ENCODE assay signal across 8 cellular contexts in genomic region chr1:52554756-52555155, GRCh38. TPM values are rescaled to one million over a fixed set of nuclear protein-coding genes. Genes with fewer than 3 reads are reported as not detected.
DNase-seq lines count a peak whose midpoint lies in the region; ATAC-seq and TF ChIP-seq lines count a peak whose summit lies in the region.

No MANE protein-coding gene starts in this region.

- DNase-seq in T-helper 17 cell (no peak), immature natural killer cell (no peak), LoVo (ENCODE audit: low spot score) (no peak), HUDEP-2 (lab: John Stamatoyannopoulos, UW; ENCODE audit: unreplicated experiment in 76 of 76) (no peak), mesenteric fat pad (ENCODE audit: low spot score) (no peak), SKM-1 (lab: John Stamatoyannopoulos, UW; ENCODE audit: unreplicated experiment) (no peak)

- no peak for ATAC-seq in T-helper 17 cell

- H3K4me3 ChIP-seq in BLaER1 treated with 17β-estradiol and CSF1 and Interleukin-3, amounts not matched to agents 10 nM and 100 nM, result peak overlapping the region in 7 of 10 experiments; percentile 85 to 99 (median 94); a peak in 12 of 20 replicates
- H3K4me3 ChIP-seq in HEK293 (ENCODE audit: low read depth, low read length), result no peak overlapping the region

- H3K9ac ChIP-seq in BLaER1 treated with 17β-estradiol and CSF1 and Interleukin-3, amounts not matched to agents 10 nM and 100 nM, result peak overlapping the region; percentile 91 to 99 (median 98); a peak in 19 of 22 replicates

- no peaks in the 10 kb centered on the region for H3K27me3 ChIP-seq in BLaER1 treated with 17β-estradiol and CSF1 and Interleukin-3, amounts not matched to agents 10 nM and 100 nM

- peaks cover 0 to 4% (median 0%) of the 10 kb centered on the region in 11 experiments; a peak in 1 of 22 replicates for H3K36me3 ChIP-seq in BLaER1 treated with 17β-estradiol and CSF1 and Interleukin-3, amounts not matched to agents 10 nM and 100 nM
- no peaks in the 10 kb centered on the region for H3K36me3 ChIP-seq in HEK293 (ENCODE audit: control insufficient read depth in 2 of 2, insufficient read depth in 1 of 2, low read length in 2 of 2)

- H3K27ac ChIP-seq in BLaER1 treated with 17β-estradiol and CSF1 and Interleukin-3, amounts not matched to agents 10 nM and 100 nM, result peak overlapping the region in 9 of 11 experiments; percentile 93 to 99 (median 98); a peak in 16 of 22 replicates
- no peak overlapping the region for H3K27ac ChIP-seq in HEK293 (ENCODE audit: extremely low read depth, low read depth, low read length)

- peaks cover 0 to 30% (median 16%) of the 10 kb centered on the region in 11 experiments; a peak in 17 of 22 replicates for H4K20me1 ChIP-seq in BLaER1 treated with 17β-estradiol and CSF1 and Interleukin-3, amounts not matched to agents 10 nM and 100 nM

- H3K4me2 ChIP-seq in BLaER1 treated with 17β-estradiol and CSF1 and Interleukin-3, amounts not matched to agents 10 nM and 100 nM, result peak overlapping the region; percentile 82 to 96 (median 89); a peak in 21 of 22 replicates

- H3K36me3 Mint-ChIP-seq in T-helper 17 cell (ENCODE audit: low read depth) (peaks cover 2% of the 10 kb centered on the region), immature natural killer cell (peaks cover 0 to 4% (median 0%) of the 10 kb centered on the region in 3 donors)

- TF ChIP-seq CTCF in HEK293 (tag by site-specific recombination; IDR thresholded peaks at IDR 0.05), result no peak

- H3K9me3 ChIP-seq in BLaER1 treated with 17β-estradiol and CSF1 and Interleukin-3, amounts not matched to agents 10 nM and 100 nM (replicated peaks in 1 of 11), result peaks cover 0 to 6% (median 0%) of the 10 kb centered on the region in 11 experiments; a peak in 4 of 22 replicates
- H3K9me3 ChIP-seq in HEK293 (ENCODE audit: control insufficient read depth, insufficient read depth, low read depth, low read length), result no peaks in the 10 kb centered on the region
- H3K9me3 ChIP-seq in T-helper 17 cell (ENCODE audit: control insufficient read depth, low read length, poor library complexity, severe bottlenecking), result no peaks in the 10 kb centered on the region

- H3K4me1 ChIP-seq in BLaER1 treated with 17β-estradiol and CSF1 and Interleukin-3, amounts not matched to agents 10 nM and 100 nM, result peaks cover 18 to 36% (median 24%) of the 10 kb centered on the region in 10 experiments
- H3K4me1 ChIP-seq in HEK293 (ENCODE audit: control insufficient read depth, insufficient read depth, low read length), result peaks cover 9% of the 10 kb centered on the region

- peaks cover 6% of the 10 kb centered on the region for H3K27me3 Mint-ChIP-seq in T-helper 17 cell
- peaks cover 0 to 3% (median 3%) of the 10 kb centered on the region in 3 donors for H3K27me3 Mint-ChIP-seq in immature natural killer cell (ENCODE audit: low read depth in 3 of 3)

- POLR2A ChIA-PET in HEK293 (lab: Yijun Ruan, JAX), result interaction anchor here (0.5 to 2.6 kb wide), 2 partner anchors 25 to 108 kb away, joined by 3 to 11 read pairs; no protein-coding TSS in a partner anchor

- CTCF ChIA-PET in HEK293 (lab: Yijun Ruan, JAX), result no interaction called here

- H3K4me3 Mint-ChIP-seq in T-helper 17 cell, result peak overlapping the region; percentile 50
- H3K4me3 Mint-ChIP-seq in immature natural killer cell, result peak overlapping the region in 4 of 5 donors; percentile 69 to 81 (median 74)

- H3K4me1 Mint-ChIP-seq in T-helper 17 cell (peaks cover 12% of the 10 kb centered on the region), immature natural killer cell (peaks cover 12 to 19% of the 10 kb centered on the region in 2 donors)

- H3K9me3 Mint-ChIP-seq in immature natural killer cell, result no peaks in the 10 kb centered on the region

- H3K27ac Mint-ChIP-seq in T-helper 17 cell, result peak overlapping the region; percentile 63
- peak overlapping the region; percentile 44 to 90 (median 82) for H3K27ac Mint-ChIP-seq in immature natural killer cell

TF ChIP-seq in HEK293, 187 proteins besides CTCF, POLR2A, EP300 and RAD21:
- TF ChIP-seq SCRT1 (tag by site-specific recombination; IDR thresholded peaks at IDR 0.05; ENCODE audit: borderline replicate concordance), result peak; percentile 65
- TF ChIP-seq SCRT2 (tag by site-specific recombination; IDR thresholded peaks at IDR 0.05), result peak; percentile 95
- TF ChIP-seq ZBTB48 (tag by site-specific recombination; IDR thresholded peaks at IDR 0.05), result no peak
- 0 out of 2 replicates have a peak, but pooled peaks have one; percentile 51 for TF ChIP-seq TRIM28 (IDR thresholded peaks at IDR 0.05; ENCODE audit: borderline replicate concordance, low read length)

RNA-seq across cellular contexts. Expression of gene TUT4, which starts 1.9 kb away (rescaled TPM):
- total RNA-seq in T-helper 17 cell, result 100 to 1,000 TPM; 125 to 136 TPM
- 10 to 100 TPM; 14.5 to 36.0 (median 23.0) TPM for polyA plus RNA-seq in immature natural killer cell
- 39.9 TPM for total RNA-seq in mesenteric fat pad

RNA-seq across cellular contexts. Expression of gene GPX7, which starts 47.4 kb away (rescaled TPM):
- 10 to 100 TPM; 13.4 to 13.9 TPM for total RNA-seq in T-helper 17 cell
- 10 to 100 TPM; 31.2 to 35.6 (median 31.9) TPM for polyA plus RNA-seq in immature natural killer cell
- 8.5 TPM for total RNA-seq in mesenteric fat pad
